1 cellular context compared by ENCODE assay signal in genomic region chr16:83955218-83956130, GRCh38.
TF ChIP-seq lines count a peak whose summit lies in the region.

No MANE protein-coding gene starts in this region.

TF ChIP-seq in HepG2, 621 proteins besides CTCF, POLR2A, EP300 and RAD21:
- no peak for TF ChIP-seq RAD51 (IDR thresholded peaks at IDR 0.05; ENCODE audit: borderline replicate concordance)
- TF ChIP-seq XBP1 (CRISPR knock-in tag; IDR thresholded peaks at IDR 0.05): no peak
- TF ChIP-seq ARNTL (CRISPR knock-in tag; IDR thresholded peaks at IDR 0.05): no peak
- 0 out of 2 replicates have a peak, but pooled peaks have one; percentile 8 for TF ChIP-seq ARHGAP35 (CRISPR knock-in tag; IDR thresholded peaks at IDR 0.05; ENCODE audit: borderline replicate concordance)
- 0 out of 2 replicates have a peak, but pooled peaks have one; percentile 1 for TF ChIP-seq ZNF788 (CRISPR knock-in tag; IDR thresholded peaks at IDR 0.05; ENCODE audit: borderline replicate concordance)
- TF ChIP-seq ZSCAN30 (CRISPR knock-in tag; IDR thresholded peaks at IDR 0.05): no peak
- peak; percentile 56 for TF ChIP-seq MNT (IDR thresholded peaks at IDR 0.05)
- TF ChIP-seq ZFX (CRISPR knock-in tag; IDR thresholded peaks at IDR 0.05; ENCODE audit: low read depth): no peak
- no peak for TF ChIP-seq HMG20B (CRISPR knock-in tag; conservative IDR thresholded peaks at IDR 0.05)
- peak; percentile 73; the same call in 1 of the 2 replicates for TF ChIP-seq ZC3H4 (CRISPR knock-in tag; IDR thresholded peaks at IDR 0.05; ENCODE audit: borderline replicate concordance)
- no peak for TF ChIP-seq RFX5 (IDR thresholded peaks at IDR 0.05; ENCODE audit: low read depth, low read length)
